ENCODE assay signal across 30 cellular contexts in genomic region chr1:9605946-9606455, GRCh38.
"Had no signal": no experiment of that assay in that cellular context is flagged by ENCODE, and none has a peak within 500 bp of the region (broad histone marks: within the 10 kb centered on the region; RNA-seq: fewer than 3 reads in every experiment).

No MANE protein-coding gene starts in this region.

- H3K27me3 ChIP-seq: ascending aorta, breast epithelium, cardiac muscle cell, colonic mucosa, esophagus muscularis mucosa, foreskin keratinocyte, gastrocnemius medialis had no signal

- H3K36me3 ChIP-seq: breast epithelium, colonic mucosa had no signal

- H3K4me1 ChIP-seq: ascending aorta, breast epithelium, colonic mucosa, esophagus muscularis mucosa, foreskin keratinocyte had no signal

- DNase-seq: activated B cell treated with CpG ODN at 0.5 μM for 24 hours; activated CD4-positive, alpha-beta T cell treated with anti-CD3 and anti-CD28 coated beads for 48 hours; activated CD4-positive, alpha-beta T cell treated with anti-CD3 and anti-CD28 coated beads, Interleukin-2, amount 50 U/mL, for 1 hour; activated CD4-positive, alpha-beta T cell treated with anti-CD3 and anti-CD28 coated beads, Interleukin-2, amount 50 U/mL, for 48 hours; activated CD8-positive, alpha-beta memory T cell treated with anti-CD3 and anti-CD28 coated beads for 24 hours; activated CD8-positive, alpha-beta T cell treated with anti-CD3 and anti-CD28 coated beads for 36 hours; activated gamma-delta T cell; activated naive CD4-positive, alpha-beta T cell; activated naive CD4-positive, alpha-beta T cell treated with anti-CD3 and anti-CD28 coated beads, Interleukin-2, amount 10 ng/mL, durations not matched to agents 7 days and 5 days; activated naive CD8-positive, alpha-beta T cell treated with anti-CD3 and anti-CD28 coated beads, Interleukin-2, amount 10 ng/mL, durations not matched to agents 7 days and 5 days; activated T-cell treated with anti-CD3 and anti-CD28 coated beads, Interleukin-2, amount 50 U/mL, for 48 hours; central memory CD4-positive, alpha-beta T cell; colonic mucosa; effector CD8-positive, alpha-beta T cell; erythroblast; foreskin keratinocyte; gastrocnemius medialis; glutamatergic neuron; T-helper 1 cell; T-helper 17 cell; T1000; WERI-Rb-1 had no signal

- H3K4me3 Mint-ChIP-seq: activated B cell treated with CpG ODN at 0.5 μM for 24 hours; activated CD8-positive, alpha-beta T cell treated with anti-CD3 and anti-CD28 coated beads for 36 hours; activated naive CD4-positive, alpha-beta T cell treated with anti-CD3 and anti-CD28 coated beads, Interleukin-2, amount 10 ng/mL, durations not matched to agents 7 days and 5 days; activated naive CD8-positive, alpha-beta T cell treated with anti-CD3 and anti-CD28 coated beads, Interleukin-2, amount 10 ng/mL, durations not matched to agents 7 days and 5 days; brain; T-helper 17 cell; T-helper 2 cell treated with Interferon-gamma antibody and Interleukin-4, amounts not matched to agents 5 μg/mL and 100 μg/mL, for 36 hours had no signal

- H3K27me3 Mint-ChIP-seq: activated B cell treated with CpG ODN at 0.5 μM for 24 hours; activated CD8-positive, alpha-beta T cell treated with anti-CD3 and anti-CD28 coated beads for 36 hours; activated naive CD4-positive, alpha-beta T cell treated with anti-CD3 and anti-CD28 coated beads, Interleukin-2, amount 10 ng/mL, durations not matched to agents 7 days and 5 days; activated naive CD8-positive, alpha-beta T cell treated with anti-CD3 and anti-CD28 coated beads, Interleukin-2, amount 10 ng/mL, durations not matched to agents 7 days and 5 days; brain; T-helper 17 cell had no signal

- H3K4me1 Mint-ChIP-seq: activated B cell treated with CpG ODN at 0.5 μM for 24 hours; activated naive CD4-positive, alpha-beta T cell treated with anti-CD3 and anti-CD28 coated beads, Interleukin-2, amount 10 ng/mL, durations not matched to agents 7 days and 5 days; activated naive CD8-positive, alpha-beta T cell treated with anti-CD3 and anti-CD28 coated beads, Interleukin-2, amount 10 ng/mL, durations not matched to agents 7 days and 5 days; T-helper 17 cell had no signal

- H3K27ac Mint-ChIP-seq: activated B cell treated with CpG ODN at 0.5 μM for 24 hours; activated CD8-positive, alpha-beta T cell treated with anti-CD3 and anti-CD28 coated beads for 36 hours; activated naive CD4-positive, alpha-beta T cell treated with anti-CD3 and anti-CD28 coated beads, Interleukin-2, amount 10 ng/mL, durations not matched to agents 7 days and 5 days; activated naive CD8-positive, alpha-beta T cell treated with anti-CD3 and anti-CD28 coated beads, Interleukin-2, amount 10 ng/mL, durations not matched to agents 7 days and 5 days; T-helper 17 cell; T-helper 2 cell treated with Interferon-gamma antibody and Interleukin-4, amounts not matched to agents 5 μg/mL and 100 μg/mL, for 36 hours had no signal

- H3K9me3 ChIP-seq: ascending aorta, breast epithelium, colonic mucosa, esophagus muscularis mucosa, gastrocnemius medialis had no signal

- H3K27ac ChIP-seq: ascending aorta, cardiac muscle cell, colonic mucosa, esophagus muscularis mucosa, foreskin keratinocyte, gastrocnemius medialis, WERI-Rb-1 had no signal

- H3K36me3 Mint-ChIP-seq: activated naive CD4-positive, alpha-beta T cell treated with anti-CD3 and anti-CD28 coated beads, Interleukin-2, amount 10 ng/mL, durations not matched to agents 7 days and 5 days; activated naive CD4-positive, alpha-beta T cell treated with anti-CD3 and anti-CD28 coated beads, Interleukin-2, amount 50 U/mL, for 72 hours; activated naive CD8-positive, alpha-beta T cell treated with anti-CD3 and anti-CD28 coated beads, Interleukin-2, amount 10 ng/mL, durations not matched to agents 7 days and 5 days had no signal

- ATAC-seq: activated CD4-positive, CD25-positive, alpha-beta regulatory T cell treated with anti-CD3 and anti-CD28 coated beads, Interleukin-2, amount 50 U/mL, for 24 hours; activated CD8-positive, alpha-beta T cell treated with anti-CD3 and anti-CD28 coated beads for 36 hours; activated naive CD4-positive, alpha-beta T cell treated with anti-CD3 and anti-CD28 coated beads, Interleukin-2, amount 50 U/mL, for 72 hours; foreskin keratinocyte; T-helper 17 cell had no signal

- H3K4me3 ChIP-seq: ascending aorta, cardiac muscle cell, colonic mucosa, esophagus muscularis mucosa, gastrocnemius medialis had no signal

- H3K9me3 Mint-ChIP-seq: activated B cell treated with CpG ODN at 0.5 μM for 24 hours; activated CD8-positive, alpha-beta T cell treated with anti-CD3 and anti-CD28 coated beads for 36 hours; activated naive CD4-positive, alpha-beta T cell treated with anti-CD3 and anti-CD28 coated beads, Interleukin-2, amount 10 ng/mL, durations not matched to agents 7 days and 5 days; activated naive CD4-positive, alpha-beta T cell treated with anti-CD3 and anti-CD28 coated beads, Interleukin-2, amount 50 U/mL, for 72 hours; activated naive CD8-positive, alpha-beta T cell treated with anti-CD3 and anti-CD28 coated beads, Interleukin-2, amount 10 ng/mL, durations not matched to agents 7 days and 5 days; brain; T-helper 2 cell treated with Interferon-gamma antibody and Interleukin-4, amounts not matched to agents 5 μg/mL and 100 μg/mL, for 36 hours had no signal
